ENCODE assay signal across 21 cellular contexts in genomic region chr9:71361357-71361756, GRCh38.
"Had no signal": no experiment of that assay in that cellular context is flagged by ENCODE, and none has a peak within 500 bp of the region (broad histone marks: within the 10 kb centered on the region; RNA-seq: fewer than 3 reads in every experiment).

No MANE protein-coding gene starts in this region.

- ATAC-seq: HepG2, T-cell had no signal

- H3K27ac Mint-ChIP-seq: T-cell; T-helper 1 cell treated with Interleukin-12 subunit alpha and Interleukin-12 subunit beta and Interleukin-4 antibody, amounts not matched to agents 30 μg/mL and 1 μg/mL, for 36 hours had no signal

- H3K4me1 Mint-ChIP-seq: T-cell had no signal

- H3K4me3 Mint-ChIP-seq: T-cell; T-helper 1 cell treated with Interleukin-12 subunit alpha and Interleukin-12 subunit beta and Interleukin-4 antibody, amounts not matched to agents 30 μg/mL and 1 μg/mL, for 36 hours had no signal

- DNase-seq: IMR-90, KG1, MM.1S, NCI-H1092 treated with DMSO at 0.1 percent for 48 hours, NCI-H1436, NCI-H187, NCI-H2029, NCI-H2081 treated with DMSO at 0.1 percent for 48 hours, NCI-H2171 treated with DMSO at 0.1 percent for 48 hours, NCI-H345, NCI-H446 treated with DMSO at 0.1 percent for 48 hours, NCI-H510A treated with DMSO at 0.1 percent for 48 hours, NCI-H526, NCI-H748 treated with DMSO at 0.1 percent for 48 hours, RPMI8226, SHP77, SK-N-SH, SW 1271, T-cell had no signal

- H3K36me3 Mint-ChIP-seq: T-cell had no signal

- H3K9me3 ChIP-seq: SK-N-SH had no signal

- H3K9ac ChIP-seq: SK-N-SH had no signal

- H3K9me3 Mint-ChIP-seq: T-cell; T-helper 1 cell treated with Interleukin-12 subunit alpha and Interleukin-12 subunit beta and Interleukin-4 antibody, amounts not matched to agents 30 μg/mL and 1 μg/mL, for 36 hours had no signal
